14 cellular contexts compared by ENCODE assay signal in the genomic region with DNA sequence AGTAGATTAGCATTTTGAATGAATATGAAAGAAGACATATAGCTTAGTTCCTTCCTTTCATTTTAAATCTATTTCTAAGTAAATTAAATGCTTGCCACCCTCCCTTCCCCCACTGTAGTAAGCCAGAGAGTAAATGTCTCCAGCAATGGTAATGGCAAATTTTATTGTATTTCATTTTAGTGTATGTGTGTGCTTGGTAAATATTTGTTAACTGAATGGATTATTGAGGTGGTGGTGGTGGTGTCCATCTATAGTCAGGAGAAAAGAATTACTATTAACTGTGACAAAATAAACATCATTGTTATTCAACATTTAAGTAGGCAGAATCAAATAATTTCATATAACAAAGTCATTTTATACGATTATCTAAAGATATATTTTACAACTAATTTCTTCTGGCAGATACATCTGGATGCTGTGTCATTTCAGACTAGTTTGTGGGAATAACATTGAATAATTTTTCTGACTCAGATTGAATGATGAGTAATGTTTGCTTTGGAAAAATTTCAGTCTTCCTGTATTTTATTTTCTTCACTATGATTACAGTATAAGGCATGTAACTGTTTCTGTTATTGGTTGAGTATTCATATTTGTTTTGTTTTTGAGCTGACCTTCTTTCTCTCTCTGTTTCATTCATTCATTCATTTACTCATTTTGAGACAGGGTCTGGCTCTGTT. TPM values are rescaled to one million over a fixed set of nuclear protein-coding genes. Genes with fewer than 3 reads are reported as not detected.
A peak's percentile ranks its signal among the peaks of the same experiment; 100 is the strongest.
DNase-seq lines count a peak whose midpoint lies in the region; ATAC-seq lines count a peak whose summit lies in the region.
"Had no signal": no experiment of that assay in that cellular context is flagged by ENCODE, and none has a peak within 500 bp of the region (broad histone marks: within the 10 kb centered on the region; RNA-seq: fewer than 3 reads in every experiment).

No MANE protein-coding gene starts in this region.

- no peak for ATAC-seq in left colon

- DNase-seq in A172 (ENCODE audit: low spot score), result peak; percentile 19
- peak; percentile 54 for DNase-seq in NCI-H146 (lab: John Stamatoyannopoulos, UW)
- DNase-seq in brain pericyte (ENCODE audit: low read depth, low spot score), result peak; percentile 42
- DNase-seq in glomerular endothelial cell (ENCODE audit: extremely low read depth, low read depth, low spot score), result peak; percentile 42
- no peak for DNase-seq in activated CD4-positive, alpha-beta T cell treated with anti-CD3 and anti-CD28 coated beads for 4 hours
- DNase-seq in inferior parietal cortex (ENCODE audit: extremely low spot score), result no peak
- no peak for DNase-seq in activated CD4-positive, CD25-positive, alpha-beta regulatory T cell (lab: John Stamatoyannopoulos, UW)
- DNase-seq in left colon, result no peak
- DNase-seq: activated CD4-positive, alpha-beta T cell treated with anti-CD3 and anti-CD28 coated beads, Interleukin-2, amount 10 ng/mL, durations not matched to agents 24 days and 14 days; activated T-cell treated with anti-CD3 and anti-CD28 coated beads, Interleukin-2, amount 50 U/mL, for 1 hour; amygdala; endodermal cell; NCI-H2227 treated with DMSO at 0.1 percent for 48 hours; spleen had no signal

- intact Hi-C loops in left colon (cut with DNase I, micrococcal nuclease), result no loop called here

RNA-seq across cellular contexts. Expression of a gene that starts 18.3 kb away (rescaled TPM):
- not detected in 2 replicates for total RNA-seq in A172 (2014; rRNA removed; shearing (Covaris generic))
- 0.19 and 0.47 TPM in 2 replicates for total RNA-seq in glomerular endothelial cell
- 1 to 10 TPM; 1.3 to 4.4 TPM for total RNA-seq in left colon
- total RNA-seq: activated CD4-positive, alpha-beta T cell treated with anti-CD3 and anti-CD28 coated beads, Interleukin-2, amount 10 ng/mL, durations not matched to agents 24 days and 14 days had no signal

Comparison
In these comparisons a context has a peak if more than half of its experiments do, and no peak if none do; other contexts are left out.
1. DNase-seq: peak in A172 (single experiment), NCI-H146 (single experiment), brain pericyte (single experiment) and glomerular endothelial cell (single experiment); none in activated CD4-positive, alpha-beta T cell treated with anti-CD3 and anti-CD28 coated beads for 4 hours (0 of 2), inferior parietal cortex (single experiment), activated CD4-positive, CD25-positive, alpha-beta regulatory T cell (0 of 4) and left colon (0 of 2).